36 cellular contexts compared by ENCODE assay signal in genomic region chr20:6037082-6037481, GRCh38. TPM values are rescaled to one million over a fixed set of nuclear protein-coding genes. Genes with fewer than 3 reads are reported as not detected.
"Had no signal": no experiment of that assay in that cellular context is flagged by ENCODE, and none has a peak within 500 bp of the region (broad histone marks: within the 10 kb centered on the region; RNA-seq: fewer than 3 reads in every experiment).

No MANE protein-coding gene starts in this region.

- H3K36me3 ChIP-seq: prostate gland, uterus had no signal

- H3K9me3 ChIP-seq: left lung, mucosa of descending colon, pancreas, prostate gland, sigmoid colon, tibial nerve, uterus had no signal

- H3K27ac Mint-ChIP-seq: immature natural killer cell; naive thymus-derived CD4-positive, alpha-beta T cell; natural killer cell treated with Interleukin-12 subunit alpha and Interleukin-12 subunit beta and Interleukin-15 and Interleukin-18, amount 100 ng/mL, for 72 hours; stimulated activated memory B cell treated with anti-CD40 and anti-IgM and Interleukin-4, amounts not matched to agents 10 μg/mL and 1 μg/mL and 100 μg/mL, for 72 hours; stimulated activated naive CD8-positive, alpha-beta T cell treated with anti-CD3 and anti-CD28 coated beads, Interleukin-15, amount 100 ng/mL, for 72 hours; type B pancreatic cell had no signal

- FAIRE-seq: islet of Langerhans, kidney, pancreas, small intestine had no signal

- H3K9me3 Mint-ChIP-seq: immature natural killer cell; natural killer cell treated with Interleukin-12 subunit alpha and Interleukin-12 subunit beta and Interleukin-15 and Interleukin-18, amount 100 ng/mL, for 72 hours; neural crest cell; stimulated activated memory B cell treated with anti-CD40 and anti-IgM and Interleukin-4, amounts not matched to agents 10 μg/mL and 1 μg/mL and 100 μg/mL, for 72 hours; stimulated activated naive CD8-positive, alpha-beta T cell treated with anti-CD3 and anti-CD28 coated beads, Interleukin-15, amount 100 ng/mL, for 72 hours; type B pancreatic cell had no signal

- H3K27me3 ChIP-seq: left lung, pancreas, sigmoid colon, tibial nerve, uterus had no signal

- H3K4me1 ChIP-seq: prostate gland, tibial nerve, uterus had no signal

- DNase-seq: hypothalamus; immature natural killer cell; kidney; left colon; left lung; mesendoderm; midbrain; mucosa of descending colon; naive thymus-derived CD4-positive, alpha-beta T cell; nucleus accumbens; pancreas; posterior cingulate gyrus; retina; right cardiac atrium; sigmoid colon; small intestine; stimulated activated CD4-positive, alpha-beta T cell treated with anti-CD3 and anti-CD28 coated beads, Interleukin-1b, Interleukin-23, amount 100 ng/mL, for 48 hours; stimulated activated CD4-positive, alpha-beta T cell treated with anti-CD3 and anti-CD28 coated beads, Interleukin-2, amount 100 ng/mL, for 48 hours; stimulated activated CD4-positive, alpha-beta T cell treated with anti-CD3 and anti-CD28 coated beads, Interleukin-4, amount 100 ng/mL, for 4 hours; stimulated activated CD8-positive, alpha-beta memory T cell treated with anti-CD3 and anti-CD28 coated beads, Interleukin-4, amount 100 ng/mL, for 48 hours; stimulated activated naive CD4-positive, alpha-beta T cell treated with Interleukin-2 at 50 U/mL for 16 hours; stimulated activated naive CD8-positive, alpha-beta T cell treated with anti-CD3 and anti-CD28 coated beads, Interleukin-15, amount 100 ng/mL, for 72 hours; substantia nigra; uterus had no signal

- H3K27ac ChIP-seq: left lung, pancreas, prostate gland, sigmoid colon, tibial nerve, uterus had no signal

- ATAC-seq: left colon; left lung; mucosa of descending colon; naive thymus-derived CD4-positive, alpha-beta T cell; natural killer cell treated with Interleukin-12 subunit alpha and Interleukin-12 subunit beta and Interleukin-15 and Interleukin-18, amount 100 ng/mL, for 72 hours; pancreas; right cardiac atrium; stimulated activated memory B cell treated with anti-CD40 and anti-IgM and Interleukin-4, amounts not matched to agents 10 μg/mL and 1 μg/mL and 100 μg/mL, for 72 hours; stimulated activated naive CD8-positive, alpha-beta T cell treated with anti-CD3 and anti-CD28 coated beads, Interleukin-15, amount 100 ng/mL, for 72 hours had no signal

- H3K4me3 ChIP-seq: left lung, lung, mucosa of descending colon, pancreas, prostate gland, sigmoid colon, tibial nerve, uterus had no signal

- H3K27me3 Mint-ChIP-seq: naive thymus-derived CD4-positive, alpha-beta T cell; natural killer cell treated with Interleukin-12 subunit alpha and Interleukin-12 subunit beta and Interleukin-15 and Interleukin-18, amount 100 ng/mL, for 72 hours; stimulated activated memory B cell treated with anti-CD40 and anti-IgM and Interleukin-4, amounts not matched to agents 10 μg/mL and 1 μg/mL and 100 μg/mL, for 72 hours; stimulated activated naive CD8-positive, alpha-beta T cell treated with anti-CD3 and anti-CD28 coated beads, Interleukin-15, amount 100 ng/mL, for 72 hours; type B pancreatic cell had no signal

- H3K4me3 Mint-ChIP-seq: immature natural killer cell; naive thymus-derived CD4-positive, alpha-beta T cell; natural killer cell treated with Interleukin-12 subunit alpha and Interleukin-12 subunit beta and Interleukin-15 and Interleukin-18, amount 100 ng/mL, for 72 hours; neural crest cell; stimulated activated memory B cell treated with anti-CD40 and anti-IgM and Interleukin-4, amounts not matched to agents 10 μg/mL and 1 μg/mL and 100 μg/mL, for 72 hours; stimulated activated naive CD8-positive, alpha-beta T cell treated with anti-CD3 and anti-CD28 coated beads, Interleukin-15, amount 100 ng/mL, for 72 hours; type B pancreatic cell had no signal

- H3K4me1 Mint-ChIP-seq: neural crest cell; stimulated activated naive CD8-positive, alpha-beta T cell treated with anti-CD3 and anti-CD28 coated beads, Interleukin-15, amount 100 ng/mL, for 72 hours had no signal

RNA-seq across cellular contexts. Expression of gene LRRN4, which starts 16.8 kb away (rescaled TPM):
- total RNA-seq: left colon; lower leg skin; mucosa of descending colon; myocyte; naive thymus-derived CD4-positive, alpha-beta T cell; natural killer cell treated with Interleukin-12 subunit alpha and Interleukin-12 subunit beta and Interleukin-15 and Interleukin-18, amount 100 ng/mL, for 72 hours; neural crest cell; osteoblast; tibial nerve; ureter had no signal
- polyA plus RNA-seq: immature natural killer cell; naive thymus-derived CD4-positive, alpha-beta T cell had no signal
